Comparison of ENCODE assay signal across 24 cellular contexts in genomic region chr2:104888489-104889245, GRCh38. TPM values are rescaled to one million over a fixed set of nuclear protein-coding genes. Genes with fewer than 3 reads are reported as not detected.
DNase-seq lines count a peak whose midpoint lies in the region; ATAC-seq and TF ChIP-seq lines count a peak whose summit lies in the region.
"Had no signal": no experiment of that assay in that cellular context is flagged by ENCODE, and none has a peak within 500 bp of the region (broad histone marks: within the 10 kb centered on the region; RNA-seq: fewer than 3 reads in every experiment).

No MANE protein-coding gene starts in this region.

- DNase-seq in MCF 10A (ENCODE audit: unreplicated experiment) (no peak), mammary epithelial cell (no peak), colonic mucosa (no peak), SHP77 treated with DMSO at 0.1 percent for 48 hours (lab: John Stamatoyannopoulos, UW) (no peak), Right ventricle myocardium inferior (ENCODE audit: missing footprints) (no peak), EL (no peak)
- DNase-seq in activated T-cell treated with anti-CD3 and anti-CD28 coated beads, Interleukin-2, amount 50 U/mL, for 48 hours, result no peak
- DNase-seq: activated CD4-positive, CD25-positive, alpha-beta regulatory T cell treated with anti-CD3 and anti-CD28 coated beads, Interleukin-2, amount 50 U/mL, for 72 hours; activated effector memory CD4-positive, alpha-beta T cell treated with anti-CD3 and anti-CD28 coated beads, Interleukin-2, amount 50 U/mL, for 16 hours; C1 segment of cervical spinal cord; heart left ventricle; NCI-H774; ovary; PC-9; sigmoid colon; upper lobe of right lung had no signal

- TF ChIP-seq CTCF in MCF 10A (IDR thresholded peaks at IDR 0.05; ENCODE audit: unreplicated experiment), result no peak
- no peak for TF ChIP-seq CTCF in mammary epithelial cell (conservative IDR thresholded peaks at IDR 0.05 in 1 of 2, IDR thresholded peaks at IDR 0.05 in 1 of 2; ENCODE audit: extremely low read depth in 1 of 2, insufficient read depth in 1 of 2, low read depth in 1 of 2, low read length in 2 of 2)
- no peak for TF ChIP-seq CTCF in colonic mucosa (IDR thresholded peaks at IDR 0.05)

- H3K4me3 ChIP-seq in mammary epithelial cell (replicated peaks in 1 of 3; ENCODE audit: insufficient read depth in 1 of 3, low read depth in 2 of 3, low read length in 3 of 3) (no peak overlapping the region), colonic mucosa (no peak overlapping the region)
- H3K4me3 ChIP-seq: heart left ventricle, ovary, PC-9, sigmoid colon, SJSA1, upper lobe of right lung had no signal

- H3K4me1 ChIP-seq in mammary epithelial cell (ENCODE audit: insufficient read depth, low read length) (no peaks in the 10 kb centered on the region), colonic mucosa (no peaks in the 10 kb centered on the region)
- H3K4me1 ChIP-seq: heart left ventricle, sigmoid colon, SJSA1, upper lobe of right lung had no signal

- POLR2A ChIA-PET in MCF 10A (lab: Yijun Ruan, JAX), result no interaction called here

- in situ Hi-C loops in mammary epithelial cell (cut with MboI; ENCODE audit: low sequenced_read_pairs in 2 of 2), result no loop called here

- CTCF ChIA-PET in MCF 10A (lab: Yijun Ruan, JAX) (interaction anchor here (0.6 to 1.1 kb wide), 2 partner anchors 31 to 1467 kb away, joined by 3 read pairs; no protein-coding TSS in a partner anchor), mammary epithelial cell (lab: Charles Lee; ENCODE audit: low non-redundant PET) (no interaction called here)

- H3K36me3 ChIP-seq in mammary epithelial cell (ENCODE audit: insufficient read depth, low read length), result no peaks in the 10 kb centered on the region
- H3K36me3 ChIP-seq in colonic mucosa, result no peaks in the 10 kb centered on the region
- H3K36me3 ChIP-seq: heart left ventricle, ovary, sigmoid colon, SJSA1, upper lobe of right lung had no signal

- peak overlapping the region; percentile 10 for H3K27ac Mint-ChIP-seq in MCF 10A (ENCODE audit: low read depth, unreplicated experiment)
- H3K27ac Mint-ChIP-seq: dendritic cell treated with granulocyte-macrophage colony-stimulating factor and Interleukin-4, amounts not matched to agents 40 ng/mL and 50 ng/mL, for 4 days; stimulated activated naive CD8-positive, alpha-beta T cell treated with anti-CD3 and anti-CD28 coated beads, Interleukin-15, Interleukin-2, amounts not matched to agents 100 ng/mL and 50 ng/mL, for 24 hours had no signal

- H2AFZ ChIP-seq in mammary epithelial cell (ENCODE audit: low read depth, low read length), result no peak overlapping the region
- H2AFZ ChIP-seq: PC-9 had no signal

- no peaks in the 10 kb centered on the region for H3K36me3 Mint-ChIP-seq in MCF 10A (ENCODE audit: insufficient read depth, unreplicated experiment)

- WGBS in mammary epithelial cell (ENCODE audit: low coverage, missing lambda C conversion rate), result 67% methylated on average over 7 of the region's 7 CpGs

- intact Hi-C loops in MCF 10A (cut with micrococcal nuclease) (no loop called here), mammary epithelial cell (cut with micrococcal nuclease) (no loop called here), colonic mucosa (cut with DNase I) (no loop called here), Right ventricle myocardium inferior (cut with DNase I) (no loop called here)

- no peaks in the 10 kb centered on the region for H3K9me3 ChIP-seq in mammary epithelial cell (replicated peaks; ENCODE audit: insufficient read depth, low read length)
- H3K9me3 ChIP-seq in colonic mucosa, result no peaks in the 10 kb centered on the region
- H3K9me3 ChIP-seq: heart left ventricle, ovary, sigmoid colon, SJSA1, upper lobe of right lung had no signal

- H4K20me1 ChIP-seq in mammary epithelial cell (ENCODE audit: insufficient read depth, low read length), result no peaks in the 10 kb centered on the region

- dilution Hi-C loops in mammary epithelial cell (cut with HindIII; ENCODE audit: low sequenced_read_pairs), result no loop called here

- H3K4me1 Mint-ChIP-seq in MCF 10A (ENCODE audit: insufficient read depth, unreplicated experiment), result peaks cover 3% of the 10 kb centered on the region

- no peaks in the 10 kb centered on the region for H3K27me3 Mint-ChIP-seq in MCF 10A (ENCODE audit: insufficient read depth, unreplicated experiment)

- peak; percentile 37 for ATAC-seq in HG03565 (IDR thresholded peaks at IDR 0.05; ENCODE audit: unreplicated experiment)
- ATAC-seq in Right ventricle myocardium inferior, result no peak
- ATAC-seq: heart left ventricle had no signal

- H3K27me3 ChIP-seq in mammary epithelial cell (ENCODE audit: insufficient read depth, low read length), result no peaks in the 10 kb centered on the region
- no peaks in the 10 kb centered on the region for H3K27me3 ChIP-seq in colonic mucosa
- H3K27me3 ChIP-seq: ovary, sigmoid colon had no signal

- BruUV-seq in MCF 10A (replicated peaks; lab: Mats Ljungman, UMichigan) (no TSS peak), mammary epithelial cell (replicated peaks; lab: Mats Ljungman, UMichigan) (no TSS peak)

- H3K9ac ChIP-seq in mammary epithelial cell (ENCODE audit: insufficient read depth, low read length) (no peak overlapping the region), colonic mucosa (ENCODE audit: low read depth in 2 of 2, low read length in 2 of 2) (no peak overlapping the region)

- no peaks in the 10 kb centered on the region for H3K9me3 Mint-ChIP-seq in MCF 10A (ENCODE audit: unreplicated experiment)
- H3K9me3 Mint-ChIP-seq: dendritic cell treated with granulocyte-macrophage colony-stimulating factor and Interleukin-4, amounts not matched to agents 40 ng/mL and 50 ng/mL, for 4 days; stimulated activated naive CD8-positive, alpha-beta T cell treated with anti-CD3 and anti-CD28 coated beads, Interleukin-15, Interleukin-2, amounts not matched to agents 100 ng/mL and 50 ng/mL, for 24 hours had no signal

- no peaks in the 10 kb centered on the region for H3K79me2 ChIP-seq in mammary epithelial cell (ENCODE audit: insufficient read depth, low read length)

- no peak overlapping the region for H3K4me2 ChIP-seq in mammary epithelial cell (ENCODE audit: insufficient read depth, low read depth, low read length)
- H3K4me2 ChIP-seq: PC-9 had no signal

- H3K27ac ChIP-seq in mammary epithelial cell (ENCODE audit: insufficient read depth, low read depth, low read length), result no peak overlapping the region
- peak overlapping the region; percentile 78 for H3K27ac ChIP-seq in colonic mucosa
- H3K27ac ChIP-seq: heart left ventricle, ovary, PC-9, sigmoid colon, SJSA1, upper lobe of right lung had no signal

- no peak overlapping the region for H3K4me3 Mint-ChIP-seq in MCF 10A (ENCODE audit: unreplicated experiment)
- H3K4me3 Mint-ChIP-seq: dendritic cell treated with granulocyte-macrophage colony-stimulating factor and Interleukin-4, amounts not matched to agents 40 ng/mL and 50 ng/mL, for 4 days; stimulated activated naive CD8-positive, alpha-beta T cell treated with anti-CD3 and anti-CD28 coated beads, Interleukin-15, Interleukin-2, amounts not matched to agents 100 ng/mL and 50 ng/mL, for 24 hours had no signal

RNA-seq across cellular contexts. Expression of gene POU3F3, which starts 34.8 kb away (rescaled TPM):
- total RNA-seq in MCF 10A (2022), result not detected in 2 replicates
- total RNA-seq in mammary epithelial cell, result not detected
- polyA plus RNA-seq in mammary epithelial cell, result not detected
- polyA minus RNA-seq in mammary epithelial cell, result not detected
- total RNA-seq in colonic mucosa, result under 1 TPM in 1 of 2 donors, not detected in 1; 0.42 TPM
- total RNA-seq in Right ventricle myocardium inferior, result not detected
- total RNA-seq: HT1080; liver; mucosa of gallbladder; PC-9; T-helper 2 cell treated with Interferon-gamma antibody and Interleukin-4, amounts not matched to agents 100 ng/mL and 5 ng/mL, for 36 hours; upper lobe of right lung had no signal
- polyA plus RNA-seq: liver, ovary had no signal
